Comparison of ENCODE assay signal across 9 cellular contexts in the genomic region with DNA sequence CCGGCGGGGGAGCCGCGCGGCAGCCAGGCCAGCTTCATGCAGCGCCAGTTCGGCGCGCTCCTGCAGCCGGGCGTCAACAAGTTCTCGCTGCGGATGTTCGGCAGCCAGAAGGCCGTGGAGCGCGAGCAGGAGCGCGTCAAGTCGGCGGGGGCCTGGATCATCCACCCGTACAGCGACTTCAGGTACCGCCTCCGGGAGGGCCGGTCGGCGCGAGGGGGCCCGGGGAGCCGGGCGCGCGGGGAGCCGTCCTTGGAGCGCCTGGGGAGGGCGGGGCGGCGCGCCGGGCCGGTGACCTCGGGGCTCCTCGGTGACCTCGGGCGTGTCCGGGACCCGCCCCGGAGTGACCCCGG. TPM values are rescaled to one million over a fixed set of nuclear protein-coding genes. Genes with fewer than 3 reads are reported as not detected.
A peak's percentile ranks its signal among the peaks of the same experiment; 100 is the strongest.
DNase-seq lines count a peak whose midpoint lies in the region; ATAC-seq and TF ChIP-seq lines count a peak whose summit lies in the region.
"Had no signal": no experiment of that assay in that cellular context is flagged by ENCODE, and none has a peak within 500 bp of the region (broad histone marks: within the 10 kb centered on the region; RNA-seq: fewer than 3 reads in every experiment).

No MANE protein-coding gene starts in this region.

- H3K4me3 ChIP-seq in ACC112 (ENCODE audit: low read depth, low read length): peak overlapping the region; percentile 33; the same call in 1 of the 2 replicates
- H3K4me3 ChIP-seq in H7 (ENCODE audit: insufficient read depth, low read depth, low read length): peak overlapping the region; percentile 24; the same call in 1 of the 2 replicates
- H3K4me3 ChIP-seq in hepatocyte: no peak overlapping the region

- peak; percentile 28 to 42 for ATAC-seq in activated T-cell treated with anti-CD3 and anti-CD28 coated beads, Interleukin-2, amount 50 U/mL, for 72 hours (replicated peaks in 1 of 2)
- ATAC-seq in HG02642 (IDR thresholded peaks at IDR 0.05; ENCODE audit: poor library complexity, unreplicated experiment) (no peak), HG03342 (IDR thresholded peaks at IDR 0.05; ENCODE audit: unreplicated experiment) (no peak)

- peaks cover 13% of the 10 kb centered on the region for H3K4me1 Mint-ChIP-seq in activated T-cell treated with anti-CD3 and anti-CD28 coated beads, Interleukin-2, amount 50 U/mL, for 72 hours (ENCODE audit: low read depth)

- H3K4me3 Mint-ChIP-seq in activated T-cell treated with anti-CD3 and anti-CD28 coated beads, Interleukin-2, amount 50 U/mL, for 72 hours: peak overlapping the region in 1 of 2 donors; percentile 42

- H3K27me3 Mint-ChIP-seq in activated T-cell treated with anti-CD3 and anti-CD28 coated beads, Interleukin-2, amount 50 U/mL, for 72 hours (ENCODE audit: low read depth): peaks cover 12% of the 10 kb centered on the region

- no peaks in the 10 kb centered on the region for H3K36me3 ChIP-seq in ACC112 (ENCODE audit: insufficient read depth, low read length)
- no peaks in the 10 kb centered on the region for H3K36me3 ChIP-seq in H7 (replicated peaks; ENCODE audit: control insufficient read depth, insufficient read depth, low read length)
- no peaks in the 10 kb centered on the region for H3K36me3 ChIP-seq in hepatocyte (replicated peaks; ENCODE audit: insufficient read depth, low read depth)

- no peak overlapping the region for H3K27ac Mint-ChIP-seq in activated T-cell treated with anti-CD3 and anti-CD28 coated beads, Interleukin-2, amount 50 U/mL, for 72 hours

- no peak for TF ChIP-seq CTCF in hepatocyte (IDR thresholded peaks at IDR 0.05; ENCODE audit: poor library complexity)

- H3K27me3 ChIP-seq in ACC112 (ENCODE audit: insufficient read depth, low read length) (peaks cover 9% of the 10 kb centered on the region; the same call in 1 of the 2 replicates), H7 (ENCODE audit: control insufficient read depth, insufficient read depth, low read length) (peaks cover 31% of the 10 kb centered on the region), hepatocyte (peaks cover 38% of the 10 kb centered on the region)

- no peak overlapping the region for H2AFZ ChIP-seq in ACC112 (ENCODE audit: low read length, unreplicated experiment)
- no peak overlapping the region for H2AFZ ChIP-seq in hepatocyte

- no peaks in the 10 kb centered on the region for H3K9me3 ChIP-seq in hepatocyte (ENCODE audit: low read depth)

- peak overlapping the region; percentile 76 for H3K4me2 ChIP-seq in hepatocyte

- no peaks in the 10 kb centered on the region for H3K79me2 ChIP-seq in ACC112 (ENCODE audit: control insufficient read depth, insufficient read depth, low read length, unreplicated experiment)
- no peaks in the 10 kb centered on the region for H3K79me2 ChIP-seq in hepatocyte

- no peak overlapping the region for H3K27ac ChIP-seq in ACC112 (ENCODE audit: low read depth, low read length)
- H3K27ac ChIP-seq in hepatocyte: no peak overlapping the region

- no peaks in the 10 kb centered on the region for H3K9me3 Mint-ChIP-seq in activated T-cell treated with anti-CD3 and anti-CD28 coated beads, Interleukin-2, amount 50 U/mL, for 72 hours

- no peaks in the 10 kb centered on the region for H4K20me1 ChIP-seq in hepatocyte (ENCODE audit: insufficient read depth, poor library complexity, severe bottlenecking)

- H3K9me2 ChIP-seq in hepatocyte (replicated peaks; ENCODE audit: insufficient read depth): no peaks in the 10 kb centered on the region

- WGBS in hepatocyte (ENCODE audit: low lambda C conversion rate, missing lambda C conversion rate): 0% methylated on average over 4 of the region's 50 CpGs

- peak; percentile 74 for DNase-seq in H7
- peak; percentile 35 to 42 for DNase-seq in activated T-cell treated with anti-CD3 and anti-CD28 coated beads, Interleukin-2, amount 50 U/mL, for 72 hours
- peak; percentile 56 for DNase-seq in hepatocyte (ENCODE audit: low spot score)
- no peak for DNase-seq in SK-N-DZ (ENCODE audit: low spot score)
- DNase-seq in GDM1 (lab: John Stamatoyannopoulos, UW): no peak

- H3K36me3 Mint-ChIP-seq in activated T-cell treated with anti-CD3 and anti-CD28 coated beads, Interleukin-2, amount 50 U/mL, for 72 hours (ENCODE audit: insufficient read depth in 2 of 2): no peaks in the 10 kb centered on the region

- peaks cover 15% of the 10 kb centered on the region for H3K4me1 ChIP-seq in ACC112 (ENCODE audit: control insufficient read depth, insufficient read depth, low read length, unreplicated experiment)
- no peaks in the 10 kb centered on the region for H3K4me1 ChIP-seq in hepatocyte (ENCODE audit: insufficient read depth)

RNA-seq across cellular contexts. Expression of gene HCN2, which starts 0.7 kb away (rescaled TPM):
- 1.8 and 3.1 TPM in 2 replicates for total RNA-seq in H7 (2014; rRNA removed; shearing (Covaris generic))
- 1 to 10 TPM in 1 of 2 donors, under 1 TPM in 1; 0.81 to 1.1 TPM for total RNA-seq in activated T-cell treated with anti-CD3 and anti-CD28 coated beads, Interleukin-2, amount 50 U/mL, for 72 hours
- 0.30 and 0.44 TPM in 2 replicates for total RNA-seq in hepatocyte
- polyA plus RNA-seq in hepatocyte: 0.16 and 0.21 TPM in 2 replicates
- polyA plus RNA-seq in SK-N-DZ (2014; cell fraction: cytosol; rRNA removed): 2.9 and 3.2 TPM in 2 replicates
- polyA plus RNA-seq in SK-N-DZ (2014; cell fraction: nucleus; rRNA removed): 3.0 and 5.0 TPM in 2 replicates

RNA-seq across cellular contexts. Expression of gene BSG, which starts 18.0 kb away (rescaled TPM):
- 1,035 and 1,167 TPM in 2 replicates for total RNA-seq in H7 (2014; rRNA removed; shearing (Covaris generic))
- 100 to 1,000 TPM; 144 to 162 TPM for total RNA-seq in activated T-cell treated with anti-CD3 and anti-CD28 coated beads, Interleukin-2, amount 50 U/mL, for 72 hours
- total RNA-seq in hepatocyte: 509 and 545 TPM in 2 replicates
- polyA plus RNA-seq in hepatocyte: 1,282 and 1,292 TPM in 2 replicates
- polyA plus RNA-seq in SK-N-DZ (2014; cell fraction: cytosol; rRNA removed): 842 and 849 TPM in 2 replicates
- polyA plus RNA-seq in SK-N-DZ (2014; cell fraction: nucleus; rRNA removed): 345 and 387 TPM in 2 replicates

RNA-seq across cellular contexts. Expression of gene POLRMT, which starts 43.0 kb away (rescaled TPM):
- 120 and 128 TPM in 2 replicates for total RNA-seq in H7 (2014; rRNA removed; shearing (Covaris generic))
- 10 to 100 TPM; 62.7 to 79.0 TPM for total RNA-seq in activated T-cell treated with anti-CD3 and anti-CD28 coated beads, Interleukin-2, amount 50 U/mL, for 72 hours
- total RNA-seq in hepatocyte: 38.7 and 41.9 TPM in 2 replicates
- polyA plus RNA-seq in hepatocyte: 59.5 and 60.7 TPM in 2 replicates
- polyA plus RNA-seq in SK-N-DZ (2014; cell fraction: cytosol; rRNA removed): 49.8 and 61.6 TPM in 2 replicates
- polyA plus RNA-seq in SK-N-DZ (2014; cell fraction: nucleus; rRNA removed): 285 and 379 TPM in 2 replicates

RNA-seq across cellular contexts. Expression of gene GZMM, which starts 46.5 kb away (rescaled TPM):
- 0.38 and 1.6 TPM in 2 replicates for total RNA-seq in H7 (2014; rRNA removed; shearing (Covaris generic))
- 10 to 100 TPM; 23.5 to 31.0 TPM for total RNA-seq in activated T-cell treated with anti-CD3 and anti-CD28 coated beads, Interleukin-2, amount 50 U/mL, for 72 hours
- not detected in 2 replicates for total RNA-seq in hepatocyte
- polyA plus RNA-seq in hepatocyte: not detected in 2 replicates
- polyA plus RNA-seq in SK-N-DZ (2014; cell fraction: cytosol; rRNA removed): not detected in 2 replicates
- polyA plus RNA-seq in SK-N-DZ (2014; cell fraction: nucleus; rRNA removed): 0.89 TPM in 1 of 2 replicates, not detected in the other
- total RNA-seq: bronchial epithelial cell had no signal

RNA-seq across cellular contexts. Expression of gene FGF22, which starts 49.3 kb away (rescaled TPM):
- not detected in 2 replicates for total RNA-seq in H7 (2014; rRNA removed; shearing (Covaris generic))
- total RNA-seq in activated T-cell treated with anti-CD3 and anti-CD28 coated beads, Interleukin-2, amount 50 U/mL, for 72 hours: not detected
- total RNA-seq in hepatocyte: 0.20 TPM in 1 of 2 replicates, not detected in the other
- polyA plus RNA-seq in hepatocyte: 0.18 and 0.70 TPM in 2 replicates
- 1.8 TPM in 1 of 2 replicates, not detected in the other for polyA plus RNA-seq in SK-N-DZ (2014; cell fraction: cytosol; rRNA removed)
- 1.5 and 3.3 TPM in 2 replicates for polyA plus RNA-seq in SK-N-DZ (2014; cell fraction: nucleus; rRNA removed)
- total RNA-seq: bronchial epithelial cell had no signal

Comparison
In these comparisons a context has a peak if more than half of its experiments do, and no peak if none do; other contexts are left out.
1. DNase-seq: peak in H7 (single experiment), activated T-cell treated with anti-CD3 and anti-CD28 coated beads, Interleukin-2, amount 50 U/mL, for 72 hours (2 of 2) and hepatocyte (single experiment); none in SK-N-DZ (single experiment) and GDM1 (single experiment).
2. ATAC-seq: peak in activated T-cell treated with anti-CD3 and anti-CD28 coated beads, Interleukin-2, amount 50 U/mL, for 72 hours (2 of 2); none in HG02642 (single experiment) and HG03342 (single experiment).